Comparison of ENCODE assay signal across 9 cellular contexts in genomic region chr6:41733707-41734665, GRCh38. TPM values are rescaled to one million over a fixed set of nuclear protein-coding genes. Genes with fewer than 3 reads are reported as not detected.
DNase-seq lines count a peak whose midpoint lies in the region; ATAC-seq and TF ChIP-seq lines count a peak whose summit lies in the region.
"Had no signal": no experiment of that assay in that cellular context is flagged by ENCODE, and none has a peak within 500 bp of the region (broad histone marks: within the 10 kb centered on the region; RNA-seq: fewer than 3 reads in every experiment).

No MANE protein-coding gene starts in this region.

- H3K79me2 ChIP-seq in DND-41 (ENCODE audit: insufficient read depth, low read length) = no peaks in the 10 kb centered on the region

- no peaks in the 10 kb centered on the region for H3K9me3 Mint-ChIP-seq in activated naive CD8-positive, alpha-beta T cell treated with anti-CD3 and anti-CD28 coated beads, Interleukin-2, amount 10 ng/mL, durations not matched to agents 7 days and 5 days

- H3K36me3 ChIP-seq in DND-41 (ENCODE audit: insufficient read depth, low read length) = no peaks in the 10 kb centered on the region; the same call in 1 of the 2 replicates
- H3K36me3 ChIP-seq in ovary = no peaks in the 10 kb centered on the region
- no peaks in the 10 kb centered on the region for H3K36me3 ChIP-seq in tibial nerve

- TF ChIP-seq POLR2A in ovary (IDR thresholded peaks at IDR 0.05) = peak; percentile 41
- TF ChIP-seq POLR2A in tibial nerve (IDR thresholded peaks at IDR 0.05) = peak in 1 of 2 donors; percentile 33

- peaks cover 2% of the 10 kb centered on the region for H3K36me3 Mint-ChIP-seq in activated naive CD8-positive, alpha-beta T cell treated with anti-CD3 and anti-CD28 coated beads, Interleukin-2, amount 10 ng/mL, durations not matched to agents 7 days and 5 days

- H3K9ac ChIP-seq in DND-41 (ENCODE audit: low read depth, low read length) = peak overlapping the region; percentile 76

- H4K20me1 ChIP-seq in DND-41 (ENCODE audit: insufficient read depth, low read length) = peaks cover 16% of the 10 kb centered on the region

- peaks cover 31% of the 10 kb centered on the region for H3K4me1 ChIP-seq in DND-41 (ENCODE audit: insufficient read depth, low read length)
- H3K4me1 ChIP-seq in ovary (ENCODE audit: insufficient read depth) = peaks cover 3% of the 10 kb centered on the region
- H3K4me1 ChIP-seq in tibial nerve = peaks cover 3 to 55% (median 37%) of the 10 kb centered on the region in 4 donors

- intact Hi-C loops in Right ventricle myocardium superior (cut with DNase I) = loop anchor here (2.0 kb wide), 1 partner anchor 29 kb away; no protein-coding TSS in a partner anchor
- intact Hi-C loops in ovary (cut with DNase I) = no loop called here

- POLR2A ChIA-PET in activated naive CD8-positive, alpha-beta T cell treated with anti-CD3 and anti-CD28 coated beads, Interleukin-2, amount 10 ng/mL, durations not matched to agents 7 days and 5 days (lab: Charles Lee) = interaction anchor here (0.6 to 2.9 kb wide), 23 partner anchors 12 to 830 kb away, joined by 3 to 27 read pairs (median 4); partner anchors contain the start of genes FOXP4, TAF8 and TOMM6

- TF ChIP-seq EP300 in ovary (IDR thresholded peaks at IDR 0.05) (no peak), tibial nerve (IDR thresholded peaks at IDR 0.05) (peak in 1 of 2 donors; percentile 29)

- H3K4me1 Mint-ChIP-seq in activated naive CD8-positive, alpha-beta T cell treated with anti-CD3 and anti-CD28 coated beads, Interleukin-2, amount 10 ng/mL, durations not matched to agents 7 days and 5 days = peaks cover 33% of the 10 kb centered on the region

- H3K4me3 Mint-ChIP-seq in activated naive CD8-positive, alpha-beta T cell treated with anti-CD3 and anti-CD28 coated beads, Interleukin-2, amount 10 ng/mL, durations not matched to agents 7 days and 5 days = peak overlapping the region; percentile 78

- H3K27ac ChIP-seq in DND-41 (ENCODE audit: low read length) (no peak overlapping the region; the same call in 1 of the 2 replicates), ovary (peak overlapping the region; percentile 86 to 88), tibial nerve (peak overlapping the region; percentile 95 to 98 (median 97))

- no peaks in the 10 kb centered on the region for H3K27me3 Mint-ChIP-seq in activated naive CD8-positive, alpha-beta T cell treated with anti-CD3 and anti-CD28 coated beads, Interleukin-2, amount 10 ng/mL, durations not matched to agents 7 days and 5 days

- WGBS in ovary, 3 donors = 1 to 2% (median 1%) methylated on average over 43 to 73 of the region's 73 CpGs
- WGBS in tibial nerve, 2 donors = 1 to 2% methylated on average over 27 to 60 of the region's 73 CpGs

- peak overlapping the region; percentile 48 to 84; a peak in 3 of 4 replicates for H3K4me3 ChIP-seq in DND-41 (ENCODE audit: low read depth in 1 of 2, low read length in 2 of 2)
- peak overlapping the region; percentile 63 for H3K4me3 ChIP-seq in ovary
- peak overlapping the region; percentile 68 to 88 (median 84) for H3K4me3 ChIP-seq in tibial nerve

- H3K9me3 ChIP-seq in DND-41 (ENCODE audit: insufficient read depth, low read length, severe bottlenecking) (no peaks in the 10 kb centered on the region), ovary (no peaks in the 10 kb centered on the region), tibial nerve (no peaks in the 10 kb centered on the region)

- H2AFZ ChIP-seq in DND-41 (ENCODE audit: low read depth, low read length) = peak overlapping the region; percentile 83

- H3K4me2 ChIP-seq in DND-41 (ENCODE audit: insufficient read depth, low read length) = peak overlapping the region; percentile 66

- H3K27me3 ChIP-seq in DND-41 (ENCODE audit: insufficient read depth, low read length, poor library complexity) = no peaks in the 10 kb centered on the region
- no peaks in the 10 kb centered on the region for H3K27me3 ChIP-seq in ovary
- H3K27me3 ChIP-seq in tibial nerve = no peaks in the 10 kb centered on the region

- TF ChIP-seq CTCF in DND-41 (IDR thresholded peaks at IDR 0.05; ENCODE audit: borderline replicate concordance, extremely low read depth, low read length, poor library complexity, severe bottlenecking) (peak; percentile 15), ovary (IDR thresholded peaks at IDR 0.05) (no peak), tibial nerve (IDR thresholded peaks at IDR 0.05) (peak in 1 of 5 experiments; percentile 15)

- peak; percentile 76 for ATAC-seq in DND-41 (ENCODE audit: insufficient read depth, low read depth)
- ATAC-seq in GM21723 (IDR thresholded peaks at IDR 0.05; ENCODE audit: unreplicated experiment) = peak; percentile 44
- peak; percentile 72 for ATAC-seq in activated naive CD8-positive, alpha-beta T cell treated with anti-CD3 and anti-CD28 coated beads, Interleukin-2, amount 10 ng/mL, durations not matched to agents 7 days and 5 days (ENCODE audit: low read depth)
- ATAC-seq in Right ventricle myocardium superior (ENCODE audit: poor library complexity) = peak; percentile 81

- peak overlapping the region; percentile 83 for H3K27ac Mint-ChIP-seq in activated naive CD8-positive, alpha-beta T cell treated with anti-CD3 and anti-CD28 coated beads, Interleukin-2, amount 10 ng/mL, durations not matched to agents 7 days and 5 days

- DNase-seq in DND-41 = peak; percentile 71
- peak; percentile 42 to 56 for DNase-seq in Kasumi-1 (lab: John Stamatoyannopoulos, UW)
- DNase-seq in SK-N-DZ (ENCODE audit: low spot score) = peak; percentile 88
- peak; percentile 85 for DNase-seq in activated naive CD8-positive, alpha-beta T cell treated with anti-CD3 and anti-CD28 coated beads, Interleukin-2, amount 10 ng/mL, durations not matched to agents 7 days and 5 days
- peak; percentile 88 for DNase-seq in Right ventricle myocardium superior
- peak; percentile 66 to 82 (median 76) for DNase-seq in ovary
- peak; percentile 31 to 47 for DNase-seq in tibial nerve (ENCODE audit: low spot score in 2 of 2)

RNA-seq across cellular contexts. Expression of gene TFEB, which starts 1.4 kb away (rescaled TPM):
- polyA plus RNA-seq in SK-N-DZ (2014; cell fraction: cytosol; rRNA removed) = 3.0 and 3.2 TPM in 2 replicates
- polyA plus RNA-seq in SK-N-DZ (2014; cell fraction: nucleus; rRNA removed) = 2.7 and 2.8 TPM in 2 replicates
- 10 to 100 TPM; 17.6 TPM for total RNA-seq in activated naive CD8-positive, alpha-beta T cell treated with anti-CD3 and anti-CD28 coated beads, Interleukin-2, amount 10 ng/mL, durations not matched to agents 7 days and 5 days
- total RNA-seq in Right ventricle myocardium superior (40.7 TPM), ovary (10 to 100 TPM in 4 of 7 donors, 1 to 10 TPM in 3; 7.3 to 14.9 (median 10.3) TPM), tibial nerve (10 to 100 TPM; 19.2 to 28.8 (median 20.6) TPM)
- 1 to 10 TPM; 2.8 to 6.9 TPM for polyA plus RNA-seq in ovary

RNA-seq across cellular contexts. Expression of gene PGC, which starts 13.2 kb away (rescaled TPM):
- polyA plus RNA-seq in SK-N-DZ (2014; cell fraction: cytosol; rRNA removed) = not detected in 2 replicates
- not detected in 2 replicates for polyA plus RNA-seq in SK-N-DZ (2014; cell fraction: nucleus; rRNA removed)
- not detected for total RNA-seq in activated naive CD8-positive, alpha-beta T cell treated with anti-CD3 and anti-CD28 coated beads, Interleukin-2, amount 10 ng/mL, durations not matched to agents 7 days and 5 days
- total RNA-seq in Right ventricle myocardium superior = not detected
- under 1 TPM in 2 of 7 donors, not detected in 5; 0.53 to 0.94 TPM for total RNA-seq in ovary
- under 1 TPM in 1 of 2 donors, not detected in 1; 0.81 TPM for polyA plus RNA-seq in ovary
- not detected for total RNA-seq in tibial nerve
- total RNA-seq: subcutaneous adipose tissue had no signal

RNA-seq across cellular contexts. Expression of gene FRS3, which starts 45.7 kb away (rescaled TPM):
- 7.3 and 8.2 TPM in 2 replicates for polyA plus RNA-seq in SK-N-DZ (2014; cell fraction: cytosol; rRNA removed)
- 5.9 and 7.1 TPM in 2 replicates for polyA plus RNA-seq in SK-N-DZ (2014; cell fraction: nucleus; rRNA removed)
- total RNA-seq in activated naive CD8-positive, alpha-beta T cell treated with anti-CD3 and anti-CD28 coated beads, Interleukin-2, amount 10 ng/mL, durations not matched to agents 7 days and 5 days = 1 to 10 TPM; 6.2 to 8.3 TPM
- total RNA-seq in Right ventricle myocardium superior (4.8 TPM), ovary (1 to 10 TPM; 2.6 to 8.4 (median 6.2) TPM), tibial nerve (10 to 100 TPM in 2 of 4 donors, 1 to 10 TPM in 2; 4.4 to 11.4 (median 7.5) TPM)
- polyA plus RNA-seq in ovary = 1 to 10 TPM in 1 of 2 donors, under 1 TPM in 1; 1.00 to 6.8 TPM

RNA-seq across cellular contexts. Expression of gene PRICKLE4, which starts 46.6 kb away (rescaled TPM):
- 0.38 and 1.7 TPM in 2 replicates for polyA plus RNA-seq in SK-N-DZ (2014; cell fraction: cytosol; rRNA removed)
- 18.8 and 21.0 TPM in 2 replicates for polyA plus RNA-seq in SK-N-DZ (2014; cell fraction: nucleus; rRNA removed)
- not detected for total RNA-seq in activated naive CD8-positive, alpha-beta T cell treated with anti-CD3 and anti-CD28 coated beads, Interleukin-2, amount 10 ng/mL, durations not matched to agents 7 days and 5 days
- 4.0 TPM for total RNA-seq in Right ventricle myocardium superior
- total RNA-seq in ovary = 1 to 10 TPM; 1.6 to 7.3 (median 3.7) TPM
- polyA plus RNA-seq in ovary = 1 to 10 TPM; 1.5 to 3.0 TPM
- total RNA-seq in tibial nerve = 10 to 100 TPM; 15.5 to 38.4 (median 23.0) TPM

RNA-seq across cellular contexts. Expression of gene TOMM6, which starts 53.5 kb away (rescaled TPM):
- 262 and 269 TPM in 2 replicates for polyA plus RNA-seq in SK-N-DZ (2014; cell fraction: cytosol; rRNA removed)
- 116 and 149 TPM in 2 replicates for polyA plus RNA-seq in SK-N-DZ (2014; cell fraction: nucleus; rRNA removed)
- 100 to 1,000 TPM; 157 to 163 TPM for total RNA-seq in activated naive CD8-positive, alpha-beta T cell treated with anti-CD3 and anti-CD28 coated beads, Interleukin-2, amount 10 ng/mL, durations not matched to agents 7 days and 5 days
- total RNA-seq in Right ventricle myocardium superior (218 TPM), ovary (100 to 1,000 TPM; 105 to 167 (median 144) TPM), tibial nerve (100 to 1,000 TPM in 2 of 4 donors, 10 to 100 TPM in 2; 76.1 to 121 (median 99.8) TPM)
- 100 to 1,000 TPM; 210 to 244 TPM for polyA plus RNA-seq in ovary
